ENCODE assay signal across 10 cellular contexts in the genomic region with DNA sequence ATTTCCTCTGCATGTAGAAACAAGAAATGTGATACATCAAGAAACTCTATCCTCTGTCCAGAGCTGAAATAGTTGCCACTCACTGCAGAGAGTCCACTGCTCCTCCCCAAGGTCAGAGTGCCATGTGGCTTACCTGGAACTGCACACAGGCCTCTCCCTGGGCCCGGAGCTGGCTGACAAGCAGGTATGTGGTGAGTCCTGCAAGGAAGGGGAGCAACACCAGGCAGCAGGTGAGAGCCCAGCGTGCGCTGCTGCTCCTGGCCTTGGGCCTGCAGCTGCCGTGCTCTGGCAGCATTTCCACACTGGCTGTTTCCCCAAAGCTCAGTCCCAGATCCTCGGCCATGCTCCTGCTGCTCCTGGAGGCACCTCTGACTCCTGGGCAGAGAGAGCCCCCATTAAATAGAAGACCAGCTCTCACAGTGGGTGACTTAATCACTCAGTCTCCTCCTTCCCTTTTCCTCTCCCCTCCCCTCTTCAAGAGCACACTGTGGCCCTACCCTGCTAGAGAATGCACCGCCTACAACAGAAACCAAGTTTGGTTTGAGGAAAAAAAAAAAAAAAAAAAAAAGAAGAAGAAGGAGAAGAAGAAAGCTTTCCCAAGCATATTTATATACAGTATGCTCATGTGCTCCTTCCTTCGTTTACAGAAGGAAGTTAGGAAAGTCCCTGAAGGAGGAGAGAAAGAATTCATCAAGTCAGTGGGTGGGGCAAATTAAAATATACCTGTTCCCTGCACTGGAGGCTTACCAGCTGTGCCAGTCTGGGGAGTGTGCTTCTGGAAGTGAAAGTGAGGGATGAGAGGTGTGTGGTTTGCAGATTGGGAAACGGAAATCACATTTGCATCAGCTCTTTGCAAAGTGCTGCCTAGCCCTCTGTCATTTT. TPM values are rescaled to one million over a fixed set of nuclear protein-coding genes. Genes with fewer than 3 reads are reported as not detected.
DNase-seq lines count a peak whose midpoint lies in the region; ATAC-seq and TF ChIP-seq lines count a peak whose summit lies in the region.
"Had no signal": no experiment of that assay in that cellular context is flagged by ENCODE, and none has a peak within 500 bp of the region (broad histone marks: within the 10 kb centered on the region; RNA-seq: fewer than 3 reads in every experiment).

A gene (minus strand): TSS at position 370 of the 882 bp plus-strand sequence. CDS start 27 bp downstream, at position 343.

- no peaks in the 10 kb centered on the region for H3K36me3 ChIP-seq in PC-9 (ENCODE audit: low read depth)
- no peaks in the 10 kb centered on the region for H3K36me3 ChIP-seq in neural progenitor cell

- H3K4me1 ChIP-seq in PC-9 (replicated peaks; ENCODE audit: insufficient read depth) (peaks cover 50% of the 10 kb centered on the region), neural progenitor cell (peaks cover 8% of the 10 kb centered on the region)

- POLR2A ChIA-PET in PC-9 (lab: Charles Lee; ENCODE audit: unreplicated experiment) = interaction anchor here (0.6 kb wide), 2 partner anchors 128 to 202 kb away, joined by 3 to 4 read pairs; no protein-coding TSS in a partner anchor

- no peaks in the 10 kb centered on the region for H3K9me3 Mint-ChIP-seq in neural progenitor cell
- H3K9me3 Mint-ChIP-seq: neural crest cell had no signal

- no peaks in the 10 kb centered on the region for H3K36me3 Mint-ChIP-seq in neural progenitor cell

- ATAC-seq in GM19372 (IDR thresholded peaks at IDR 0.05; ENCODE audit: low read depth, unreplicated experiment) (peak; percentile 82), HG03378 (IDR thresholded peaks at IDR 0.05; ENCODE audit: unreplicated experiment) (peak; percentile 91)

- CTCF ChIA-PET in PC-9 (lab: Charles Lee) = interaction anchor here (0.6 to 1.3 kb wide), 3 partner anchors 92 to 124 kb away, joined by 4 to 7 read pairs (median 6); a partner anchor contains a TSS

- H3K9me3 ChIP-seq in PC-9 (ENCODE audit: insufficient read depth, low read depth) = no peaks in the 10 kb centered on the region
- no peaks in the 10 kb centered on the region for H3K9me3 ChIP-seq in neural progenitor cell (ENCODE audit: low read depth)

- H4K20me1 ChIP-seq in PC-9 (ENCODE audit: insufficient read depth) = no peaks in the 10 kb centered on the region
- H4K20me1 ChIP-seq in neural progenitor cell (ENCODE audit: low read depth) = no peaks in the 10 kb centered on the region

- BruUV-seq in PC-9 (replicated peaks; lab: Mats Ljungman, UMichigan) = no TSS peak

- no peak within 1 kb of the TSS for H3K4me3 Mint-ChIP-seq in neural progenitor cell
- H3K4me3 Mint-ChIP-seq: neural crest cell had no signal

- H3K4me2 ChIP-seq in PC-9 = peak within 1 kb of the TSS; percentile 77
- H3K4me2 ChIP-seq in neural progenitor cell = peak within 1 kb of the TSS; percentile 1

- H3K27ac ChIP-seq in PC-9 (peak within 1 kb of the TSS; percentile 89), epithelial cell of prostate (peak within 1 kb of the TSS; percentile 86), neural progenitor cell (no peak within 1 kb of the TSS)

- no peaks in the 10 kb centered on the region for H3K79me2 ChIP-seq in PC-9 (ENCODE audit: low read depth)
- no peaks in the 10 kb centered on the region for H3K79me2 ChIP-seq in neural progenitor cell (ENCODE audit: low read depth)

- TF ChIP-seq CTCF in PC-9 (conservative IDR thresholded peaks at IDR 0.05) (no peak), neural progenitor cell (IDR thresholded peaks at IDR 0.05) (no peak)

- peaks cover 18% of the 10 kb centered on the region for H3K4me1 Mint-ChIP-seq in neural progenitor cell

- H3F3A ChIP-seq in PC-9 (ENCODE audit: insufficient read depth, low read depth) = peaks cover 34% of the 10 kb centered on the region
- H3F3A ChIP-seq in neural progenitor cell (ENCODE audit: low read depth) = no peaks in the 10 kb centered on the region

- DNase-seq in D341Med (ENCODE audit: low spot score) = peak; percentile 27
- DNase-seq in PC-9 = peak; percentile 82 to 88
- no peak for DNase-seq in epithelial cell of prostate (ENCODE audit: low read depth, low spot score)
- peak; percentile 18 for DNase-seq in neural progenitor cell (ENCODE audit: low spot score)
- no peak for DNase-seq in SKM-1 (lab: John Stamatoyannopoulos, UW; ENCODE audit: unreplicated experiment)
- no peak for DNase-seq in hypothalamus (lab: John Stamatoyannopoulos, UW)

- H3K4me3 ChIP-seq in PC-9 = peak within 1 kb of the TSS; percentile 42
- H3K4me3 ChIP-seq in neural progenitor cell = no peak within 1 kb of the TSS

- H3K27me3 ChIP-seq in PC-9 (ENCODE audit: insufficient read depth, low read depth) = no peaks in the 10 kb centered on the region
- H3K27me3 ChIP-seq in neural progenitor cell = no peaks in the 10 kb centered on the region

- no peaks in the 10 kb centered on the region for H3K9me2 ChIP-seq in PC-9 (ENCODE audit: insufficient read depth)

- no peak within 1 kb of the TSS for H3K9ac ChIP-seq in neural progenitor cell

- peak within 1 kb of the TSS; percentile 44; the same call in 1 of the 2 replicates for H2AFZ ChIP-seq in PC-9
- H2AFZ ChIP-seq in neural progenitor cell (replicated peaks) = peak within 1 kb of the TSS; percentile 51

- intact Hi-C loops in PC-9 (cut with micrococcal nuclease; ENCODE audit: unreplicated experiment) = loop anchor here (5.0 kb wide), 2 partner anchors 64 to 124 kb away; a partner anchor contains a TSS

- peaks cover 4% of the 10 kb centered on the region for H3K27me3 Mint-ChIP-seq in neural progenitor cell (ENCODE audit: insufficient read depth, low read depth)

- no peak within 1 kb of the TSS for H3K27ac Mint-ChIP-seq in neural progenitor cell

RNA-seq across cellular contexts. Expression of the gene that starts here (rescaled TPM):
- 0.33 and 0.55 TPM in 2 replicates for total RNA-seq in PC-9 (2021)
- total RNA-seq in neural progenitor cell (ENCODE audit: low replicate concordance) = not detected in 2 replicates
- total RNA-seq: NCI-H460, neural crest cell had no signal

Comparison
In these comparisons a context has a peak if more than half of its experiments do, and no peak if none do; other contexts are left out.
1. Peak in DNase-seq, H3K4me3 ChIP-seq, H3K27ac ChIP-seq and H3K4me2 ChIP-seq in PC-9; RNA of the gene not detected or under 1 TPM.
2. Peak in DNase-seq and H3K4me2 ChIP-seq in neural progenitor cell; RNA of the gene not detected or under 1 TPM.